In the genomic region with DNA sequence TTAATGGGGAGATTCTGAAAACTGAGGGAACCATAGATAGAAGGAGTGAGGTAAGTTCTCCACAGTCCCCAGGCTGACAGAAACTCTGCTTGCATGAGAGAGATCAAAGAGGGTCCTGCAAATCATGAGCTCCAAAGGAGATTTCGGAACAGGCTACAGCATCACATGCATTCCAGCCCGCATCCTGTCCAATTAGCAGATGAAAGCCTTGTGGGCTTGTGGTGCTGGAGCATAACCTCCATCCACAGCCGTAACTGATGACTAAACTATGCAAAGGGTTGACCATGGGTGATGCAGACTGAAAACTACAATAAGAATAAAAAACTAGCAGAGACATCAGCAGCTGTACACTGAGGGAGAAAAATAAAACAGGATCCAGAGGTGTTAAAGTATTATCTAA, we compare ENCODE assay signal across 1 cellular context.
TF ChIP-seq lines count a peak whose summit lies in the region.

No MANE protein-coding gene starts in this region.

TF ChIP-seq in IMR-90, 13 proteins besides CTCF, POLR2A, EP300 and RAD21:
- TF ChIP-seq SMC3 (IDR thresholded peaks at IDR 0.05; ENCODE audit: low read depth, low read length) (no peak), MXI1 (IDR thresholded peaks at IDR 0.05; ENCODE audit: borderline replicate concordance, low read depth, low read length) (no peak), NFE2L2 (IDR thresholded peaks at IDR 0.05; ENCODE audit: low read depth, low read length) (no peak), FOS (IDR thresholded peaks at IDR 0.05; ENCODE audit: low read depth, low read length) (no peak), CHD1 (IDR thresholded peaks at IDR 0.05; ENCODE audit: low read depth, low read length) (no peak), CEBPB (IDR thresholded peaks at IDR 0.05; ENCODE audit: low read depth, low read length) (no peak), MAFK (IDR thresholded peaks at IDR 0.05; ENCODE audit: low read depth, low read length) (no peak), RFX5 (IDR thresholded peaks at IDR 0.05; ENCODE audit: low read depth, low read length) (no peak), BHLHE40 (IDR thresholded peaks at IDR 0.05; ENCODE audit: low read depth, low read length) (no peak), MAZ (IDR thresholded peaks at IDR 0.05; ENCODE audit: borderline replicate concordance, low read depth, low read length) (no peak), RCOR1 (IDR thresholded peaks at IDR 0.05; ENCODE audit: insufficient replicate concordance, low read length) (no peak)
- TF ChIP-seq, protein P1, sequence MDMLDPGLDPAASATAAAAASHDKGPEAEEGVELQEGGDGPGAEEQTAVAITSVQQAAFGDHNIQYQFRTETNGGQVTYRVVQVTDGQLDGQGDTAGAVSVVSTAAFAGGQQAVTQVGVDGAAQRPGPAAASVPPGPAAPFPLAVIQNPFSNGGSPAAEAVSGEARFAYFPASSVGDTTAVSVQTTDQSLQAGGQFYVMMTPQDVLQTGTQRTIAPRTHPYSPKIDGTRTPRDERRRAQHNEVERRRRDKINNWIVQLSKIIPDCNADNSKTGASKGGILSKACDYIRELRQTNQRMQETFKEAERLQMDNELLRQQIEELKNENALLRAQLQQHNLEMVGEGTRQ (IDR thresholded peaks at IDR 0.05; ENCODE audit: low read depth, low read length) = no peak
- TF ChIP-seq, protein P2, sequence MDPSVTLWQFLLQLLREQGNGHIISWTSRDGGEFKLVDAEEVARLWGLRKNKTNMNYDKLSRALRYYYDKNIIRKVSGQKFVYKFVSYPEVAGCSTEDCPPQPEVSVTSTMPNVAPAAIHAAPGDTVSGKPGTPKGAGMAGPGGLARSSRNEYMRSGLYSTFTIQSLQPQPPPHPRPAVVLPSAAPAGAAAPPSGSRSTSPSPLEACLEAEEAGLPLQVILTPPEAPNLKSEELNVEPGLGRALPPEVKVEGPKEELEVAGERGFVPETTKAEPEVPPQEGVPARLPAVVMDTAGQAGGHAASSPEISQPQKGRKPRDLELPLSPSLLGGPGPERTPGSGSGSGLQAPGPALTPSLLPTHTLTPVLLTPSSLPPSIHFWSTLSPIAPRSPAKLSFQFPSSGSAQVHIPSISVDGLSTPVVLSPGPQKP (IDR thresholded peaks at IDR 0.05; ENCODE audit: borderline replicate concordance, low read depth, low read length) = no peak
